In the genomic region with DNA sequence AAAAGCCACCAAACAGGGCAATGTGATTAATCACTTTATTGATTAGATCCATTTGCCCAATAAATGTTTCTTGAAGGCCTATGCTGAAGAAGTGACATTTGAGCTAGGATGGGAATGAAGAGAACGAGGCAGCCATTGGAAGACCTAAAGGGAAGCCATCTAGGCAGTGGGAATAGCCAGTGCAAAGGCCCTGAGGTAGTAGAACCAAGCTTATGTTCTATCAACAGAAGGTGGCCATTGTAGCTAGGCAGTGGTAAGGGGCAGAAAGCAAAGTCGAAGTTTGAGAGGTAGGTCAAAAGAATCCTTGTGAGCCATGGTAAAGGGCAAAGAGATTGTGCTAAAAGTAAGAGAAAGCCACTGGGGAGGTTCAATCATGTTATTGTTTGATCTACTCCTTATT, we compare ENCODE assay signal across 22 cellular contexts.
DNase-seq lines count a peak whose midpoint lies in the region; ATAC-seq, FAIRE-seq and TF ChIP-seq lines count a peak whose summit lies in the region.
"Had no signal": no experiment of that assay in that cellular context is flagged by ENCODE, and none has a peak within 500 bp of the region (broad histone marks: within the 10 kb centered on the region; RNA-seq: fewer than 3 reads in every experiment).

No MANE protein-coding gene starts in this region.

- H3K23me2 ChIP-seq in H1 (ENCODE audit: low read depth, low read length) = no peaks in the 10 kb centered on the region

- H3K36me3 ChIP-seq in HEK293 (ENCODE audit: control insufficient read depth in 2 of 2, insufficient read depth in 1 of 2, low read length in 2 of 2) = peaks cover 6 to 24% of the 10 kb centered on the region in 2 experiments; a peak in 2 of 3 replicates
- peaks cover 1% of the 10 kb centered on the region; the same call in 1 of the 2 replicates for H3K36me3 ChIP-seq in IMR-90 (ENCODE audit: control insufficient read depth, insufficient read depth, low read length)
- peaks cover 0 to 21% (median 10%) of the 10 kb centered on the region in 4 experiments; a peak in 6 of 8 replicates for H3K36me3 ChIP-seq in H1 (ENCODE audit: control insufficient read depth in 2 of 4, insufficient read depth in 4 of 4, low read length in 3 of 4)
- H3K36me3 ChIP-seq in mesenchymal stem cell (ENCODE audit: control insufficient read depth in 1 of 2, insufficient read depth in 2 of 2, low read depth in 1 of 2, low read length in 2 of 2) = peaks cover 5 to 6% of the 10 kb centered on the region in 2 experiments
- H3K36me3 ChIP-seq: BE2C had no signal

- dilution Hi-C loops in IMR-90 (cut with HindIII; ENCODE audit: low sequenced_read_pairs, unreplicated experiment) = no loop called here

- no peak overlapping the region for H3K4ac ChIP-seq in IMR-90 (ENCODE audit: low read depth, low read length)
- H3K4ac ChIP-seq in H1 (replicated peaks; ENCODE audit: insufficient read length, low read depth, low read length) = no peak overlapping the region
- H3K4ac ChIP-seq in mesenchymal stem cell (ENCODE audit: low read depth in 1 of 2, low read length in 2 of 2) = no peak overlapping the region

- H4K91ac ChIP-seq in IMR-90 (ENCODE audit: insufficient read depth, low read depth, low read length) = no peak overlapping the region
- peak overlapping the region; percentile 52 for H4K91ac ChIP-seq in H1 (replicated peaks; ENCODE audit: insufficient read length, low read length)
- H4K91ac ChIP-seq in mesenchymal stem cell (ENCODE audit: low read length) = no peak overlapping the region

- H3K4me1 ChIP-seq in HEK293 (ENCODE audit: control insufficient read depth, insufficient read depth, low read length) (no peaks in the 10 kb centered on the region), IMR-90 (ENCODE audit: control insufficient read depth, insufficient read depth, low read length) (no peaks in the 10 kb centered on the region), H1 (replicated peaks in 1 of 4; ENCODE audit: control insufficient read depth in 3 of 4, insufficient read depth in 4 of 4, low read length in 3 of 4) (peaks cover 0 to 3% (median 1%) of the 10 kb centered on the region in 4 experiments; a peak in 2 of 7 replicates), mesenchymal stem cell (ENCODE audit: control insufficient read depth, insufficient read depth, low read depth, low read length) (no peaks in the 10 kb centered on the region)
- H3K4me1 ChIP-seq: BE2C, BLaER1 had no signal

- no peaks in the 10 kb centered on the region for H3K27me3 Mint-ChIP-seq in activated CD8-positive, alpha-beta memory T cell treated with anti-CD3 and anti-CD28 coated beads, Interleukin-2, amount 10 ng/mL, durations not matched to agents 7 days and 5 days
- H3K27me3 Mint-ChIP-seq: CD4-positive, alpha-beta memory T cell; CD4-positive, CD25-positive, alpha-beta regulatory T cell; CD8-positive, alpha-beta memory T cell had no signal

- H2BK12ac ChIP-seq in H1 (ENCODE audit: low read depth, low read length) (no peak overlapping the region), mesenchymal stem cell (ENCODE audit: low read length in 2 of 2) (no peak overlapping the region)

- WGBS in IMR-90 (ENCODE audit: extremely low coverage in 2 of 2, insufficient read length in 1 of 2), 2 experiments = no CpG with 5 or more reads among the region's 2 CpGs
- 98% methylated on average over 2 of the region's 2 CpGs; no CpG with 5 or more reads in 1 of the 2 experiments for WGBS in H1 (ENCODE audit: extremely low coverage in 1 of 2, insufficient coverage in 1 of 2, insufficient read length in 1 of 2, insufficient replicate concordance in 2 of 2, low coverage in 1 of 2, low lambda C conversion rate in 2 of 2, missing lambda C conversion rate in 1 of 2), 2 experiments
- 96% methylated on average over 1 of the region's 2 CpGs for WGBS in mesenchymal stem cell

- no peak for ATAC-seq in IMR-90 (ENCODE audit: low read depth)
- no peak for ATAC-seq in activated CD8-positive, alpha-beta memory T cell treated with anti-CD3 and anti-CD28 coated beads, Interleukin-2, amount 10 ng/mL, durations not matched to agents 7 days and 5 days
- ATAC-seq in HG03342 (IDR thresholded peaks at IDR 0.05; ENCODE audit: unreplicated experiment) = no peak

- no peak overlapping the region for H3K56ac ChIP-seq in IMR-90 (ENCODE audit: extremely low read depth, insufficient read depth, low read length)
- no peak overlapping the region for H3K56ac ChIP-seq in H1 (replicated peaks; ENCODE audit: insufficient read length, low read depth, low read length)

- peaks cover 16% of the 10 kb centered on the region for H3K36me3 Mint-ChIP-seq in activated CD8-positive, alpha-beta memory T cell treated with anti-CD3 and anti-CD28 coated beads, Interleukin-2, amount 10 ng/mL, durations not matched to agents 7 days and 5 days

- intact Hi-C loops in IMR-90 (cut with micrococcal nuclease) = loop anchor here (5.0 kb wide), 1 partner anchor 42 kb away; no protein-coding TSS in a partner anchor

- in situ Hi-C loops in IMR-90 (cut with MboI; ENCODE audit: low sequenced_read_pairs) = loop anchor here (10.0 kb wide), 1 partner anchor 535 kb away; a partner anchor contains a TSS

- FAIRE-seq in H1 (lab: Jason Lieb, UNC) = no peak
- FAIRE-seq: G401.6, GM12891, GM19239 had no signal

- no peaks in the 10 kb centered on the region; the same call in 1 of the 2 replicates for H3K9me1 ChIP-seq in IMR-90 (ENCODE audit: insufficient read depth, low read length)

- no TSS peak for BruUV-seq in IMR-90 (replicated peaks; lab: Mats Ljungman, UMichigan)

- H4K8ac ChIP-seq in IMR-90 (ENCODE audit: low read depth in 2 of 2, low read length in 2 of 2) (no peak overlapping the region), H1 (ENCODE audit: extremely low read depth, insufficient read depth, low read length) (no peak overlapping the region), mesenchymal stem cell (ENCODE audit: low read length) (no peak overlapping the region)

- H4K20me1 ChIP-seq in IMR-90 (ENCODE audit: insufficient read depth, low read length) = no peaks in the 10 kb centered on the region
- H4K20me1 ChIP-seq in H1 (replicated peaks in 1 of 2; ENCODE audit: control insufficient read depth in 1 of 2, insufficient read depth in 2 of 2, low read length in 2 of 2) = no peaks in the 10 kb centered on the region
- H4K20me1 ChIP-seq: BLaER1 had no signal

- H3K18ac ChIP-seq in IMR-90 (ENCODE audit: low read depth, low read length) (no peak overlapping the region), H1 (ENCODE audit: extremely low read depth, low read length) (no peak overlapping the region), mesenchymal stem cell (ENCODE audit: low read depth in 1 of 2, low read length in 2 of 2) (no peak overlapping the region)

- no peak overlapping the region for H3K4me2 ChIP-seq in IMR-90 (ENCODE audit: low read depth, low read length)
- H3K4me2 ChIP-seq in H1 (ENCODE audit: insufficient read depth in 1 of 2, low read depth in 2 of 2, low read length in 2 of 2) = no peak overlapping the region
- H3K4me2 ChIP-seq in mesenchymal stem cell (ENCODE audit: low read length, poor library complexity, severe bottlenecking) = no peak overlapping the region
- H3K4me2 ChIP-seq: BLaER1 had no signal

- no peak overlapping the region for H2AFZ ChIP-seq in IMR-90 (replicated peaks; ENCODE audit: low read length, poor library complexity)
- H2AFZ ChIP-seq in H1 (ENCODE audit: low read length) = no peak overlapping the region
- H2AFZ ChIP-seq in mesenchymal stem cell (ENCODE audit: low read depth, low read length) = no peak overlapping the region

- H3K79me2 ChIP-seq in H1 (ENCODE audit: control insufficient read depth in 1 of 2, insufficient read depth in 2 of 2, low read length in 2 of 2) = no peaks in the 10 kb centered on the region

- H2AK5ac ChIP-seq in IMR-90 (ENCODE audit: low read depth, low read length) (no peak overlapping the region), H1 (ENCODE audit: low read depth, low read length) (no peak overlapping the region), mesenchymal stem cell (ENCODE audit: low read length, severe bottlenecking) (no peak overlapping the region)

- H2BK120ac ChIP-seq in IMR-90 (ENCODE audit: low read depth, low read length) (no peak overlapping the region), H1 (replicated peaks; ENCODE audit: low read depth, low read length) (no peak overlapping the region), mesenchymal stem cell (ENCODE audit: low read depth, low read length) (no peak overlapping the region)

- H3K27ac Mint-ChIP-seq in activated CD8-positive, alpha-beta memory T cell treated with anti-CD3 and anti-CD28 coated beads, Interleukin-2, amount 10 ng/mL, durations not matched to agents 7 days and 5 days = no peak overlapping the region
- H3K27ac Mint-ChIP-seq: CD14-positive monocyte; CD4-positive, alpha-beta memory T cell; CD4-positive, CD25-positive, alpha-beta regulatory T cell; CD8-positive, alpha-beta memory T cell had no signal

- H2BK20ac ChIP-seq in IMR-90 (ENCODE audit: low read depth, low read length) = no peak overlapping the region
- no peak overlapping the region for H2BK20ac ChIP-seq in H1 (ENCODE audit: low read length)

- H3K9ac ChIP-seq in IMR-90 (ENCODE audit: low read depth, low read length) (no peak overlapping the region), H1 (replicated peaks in 1 of 4; ENCODE audit: extremely low read depth in 1 of 4, low read depth in 3 of 4, low read length in 3 of 4) (no peak overlapping the region), mesenchymal stem cell (ENCODE audit: low read length) (peak overlapping the region; percentile 12)
- H3K9ac ChIP-seq: BLaER1 had no signal

- CTCF ChIA-PET in HEK293 (lab: Yijun Ruan, JAX) = no interaction called here
- CTCF ChIA-PET in IMR-90 (lab: Yijun Ruan, JAX) = no interaction called here
- CTCF ChIA-PET in H1 (lab: Charles Lee; ENCODE audit: partially characterized antibody) = interaction anchor here (0.7 to 1.2 kb wide), 2 partner anchors 46 to 108 kb away, joined by 3 read pairs; no protein-coding TSS in a partner anchor
- CTCF ChIA-PET in activated CD8-positive, alpha-beta memory T cell treated with anti-CD3 and anti-CD28 coated beads, Interleukin-2, amount 10 ng/mL, durations not matched to agents 7 days and 5 days (lab: Charles Lee) = no interaction called here

- H3K23ac ChIP-seq in IMR-90 (ENCODE audit: low read depth, low read length) (no peak overlapping the region), H1 (ENCODE audit: insufficient read length) (no peak overlapping the region), mesenchymal stem cell (ENCODE audit: low read length in 2 of 2) (no peak overlapping the region)

- H3K9me3 Mint-ChIP-seq in activated CD8-positive, alpha-beta memory T cell treated with anti-CD3 and anti-CD28 coated beads, Interleukin-2, amount 10 ng/mL, durations not matched to agents 7 days and 5 days (ENCODE audit: low read depth) = no peaks in the 10 kb centered on the region
- H3K9me3 Mint-ChIP-seq: CD14-positive monocyte had no signal

- H3K79me1 ChIP-seq in IMR-90 (ENCODE audit: low read depth in 1 of 2, low read length in 2 of 2) = no peaks in the 10 kb centered on the region
- H3K79me1 ChIP-seq in H1 (ENCODE audit: low read depth, low read length) = no peaks in the 10 kb centered on the region; the same call in 1 of the 2 replicates
- H3K79me1 ChIP-seq in mesenchymal stem cell (replicated peaks; ENCODE audit: low read length, poor library complexity, severe bottlenecking) = no peaks in the 10 kb centered on the region

- H3K4me1 Mint-ChIP-seq in activated CD8-positive, alpha-beta memory T cell treated with anti-CD3 and anti-CD28 coated beads, Interleukin-2, amount 10 ng/mL, durations not matched to agents 7 days and 5 days = no peaks in the 10 kb centered on the region
- H3K4me1 Mint-ChIP-seq: CD14-positive monocyte; CD8-positive, alpha-beta memory T cell had no signal

- H3K9me3 ChIP-seq in HEK293 (ENCODE audit: control insufficient read depth, insufficient read depth, low read depth, low read length) (no peaks in the 10 kb centered on the region), IMR-90 (ENCODE audit: control insufficient read depth, insufficient read depth, low read length) (no peaks in the 10 kb centered on the region), H1 (ENCODE audit: insufficient read depth in 2 of 2, low read depth in 1 of 2, low read length in 1 of 2) (no peaks in the 10 kb centered on the region), mesenchymal stem cell (ENCODE audit: control insufficient read depth, low read length) (no peaks in the 10 kb centered on the region)
- H3K9me3 ChIP-seq: BE2C, BLaER1 had no signal

- no peak overlapping the region for H3K4me3 ChIP-seq in HEK293 (ENCODE audit: low read depth, low read length)
- no peak overlapping the region for H3K4me3 ChIP-seq in IMR-90 (ENCODE audit: insufficient read depth, low read depth, low read length)
- H3K4me3 ChIP-seq in H1 (ENCODE audit: extremely low read depth in 1 of 4, insufficient read depth in 2 of 4, low read depth in 3 of 4, low read length in 4 of 4) = no peak overlapping the region
- H3K4me3 ChIP-seq in mesenchymal stem cell (ENCODE audit: insufficient read depth in 1 of 2, low read depth in 1 of 2, low read length in 2 of 2) = no peak overlapping the region
- H3K4me3 ChIP-seq: BLaER1 had no signal

- no peak overlapping the region for H3K4me3 Mint-ChIP-seq in activated CD8-positive, alpha-beta memory T cell treated with anti-CD3 and anti-CD28 coated beads, Interleukin-2, amount 10 ng/mL, durations not matched to agents 7 days and 5 days
- H3K4me3 Mint-ChIP-seq: CD14-positive monocyte; CD4-positive, alpha-beta memory T cell; CD4-positive, CD25-positive, alpha-beta regulatory T cell; CD8-positive, alpha-beta memory T cell had no signal

- H2AK9ac ChIP-seq in IMR-90 (replicated peaks; ENCODE audit: low read depth, low read length, poor library complexity) = no peak overlapping the region

- H4K5ac ChIP-seq in IMR-90 (ENCODE audit: low read depth, low read length) = no peak overlapping the region
- no peak overlapping the region for H4K5ac ChIP-seq in H1 (ENCODE audit: insufficient read length, low read depth, low read length)

- TF ChIP-seq EP300 in H1 (IDR thresholded peaks at IDR 0.05; ENCODE audit: borderline replicate concordance in 1 of 2, low read depth in 2 of 2, low read length in 2 of 2) = no peak

- TF ChIP-seq RAD21 in IMR-90 (IDR thresholded peaks at IDR 0.05; ENCODE audit: low read length) = no peak
- no peak for TF ChIP-seq RAD21 in H1 (IDR thresholded peaks at IDR 0.05 in 1 of 2, conservative IDR thresholded peaks at IDR 0.05 in 1 of 2; ENCODE audit: low read depth in 2 of 2, low read length in 2 of 2)

- no peak overlapping the region for H2BK15ac ChIP-seq in IMR-90 (ENCODE audit: low read depth, low read length)
- H2BK15ac ChIP-seq in H1 (ENCODE audit: low read length) = no peak overlapping the region
- no peak overlapping the region for H2BK15ac ChIP-seq in mesenchymal stem cell (ENCODE audit: low read depth, poor library complexity, severe bottlenecking)

- POLR2A ChIA-PET in HEK293 (lab: Yijun Ruan, JAX) (no interaction called here), IMR-90 (lab: Charles Lee; ENCODE audit: unreplicated experiment) (no interaction called here), H1 (lab: Charles Lee; ENCODE audit: partially characterized antibody) (no interaction called here)

- no peak for DNase-seq in IMR-90
- DNase-seq in H1 (ENCODE audit: low read depth in 1 of 2, low spot score in 2 of 2) = no peak
- no peak for DNase-seq in mesenchymal stem cell
- no peak for DNase-seq in NCI-H748 (lab: John Stamatoyannopoulos, UW; ENCODE audit: unreplicated experiment)
- DNase-seq in activated CD8-positive, alpha-beta memory T cell treated with anti-CD3 and anti-CD28 coated beads, Interleukin-2, amount 10 ng/mL, durations not matched to agents 7 days and 5 days = no peak
- DNase-seq: 8988T; ACHN; BE2C; C1 segment of cervical spinal cord; CD4-positive, alpha-beta memory T cell; CD4-positive, CD25-positive, alpha-beta regulatory T cell; CD8-positive, alpha-beta memory T cell; COR-L47; DMS79 treated with DMSO at 0.1 percent for 48 hours; GF-D8 had no signal

- TF ChIP-seq POLR2A in IMR-90 (IDR thresholded peaks at IDR 0.05; ENCODE audit: low read depth, low read length) = no peak
- TF ChIP-seq POLR2A in H1 (IDR thresholded peaks at IDR 0.05; ENCODE audit: control extremely low read depth in 1 of 2, low read depth in 2 of 2, low read length in 2 of 2) = no peak

- H2BK5ac ChIP-seq in IMR-90 (ENCODE audit: low read depth, low read length, poor library complexity, severe bottlenecking) (no peak overlapping the region), H1 (ENCODE audit: low read depth, low read length) (no peak overlapping the region), mesenchymal stem cell (ENCODE audit: low read depth, low read length, poor library complexity, severe bottlenecking) (no peak overlapping the region)

- H3K27ac ChIP-seq in HEK293 (ENCODE audit: extremely low read depth, low read depth, low read length) = no peak overlapping the region
- H3K27ac ChIP-seq in IMR-90 (ENCODE audit: insufficient read depth, low read length) = no peak overlapping the region
- no peak overlapping the region for H3K27ac ChIP-seq in H1 (ENCODE audit: low read depth, low read length)
- no peak overlapping the region for H3K27ac ChIP-seq in mesenchymal stem cell (ENCODE audit: low read length, poor library complexity, severe bottlenecking)
- H3K27ac ChIP-seq: BLaER1 had no signal

- 0 out of 2 replicates have a peak overlapping the region, but pooled peaks have one; percentile 67 for H3K14ac ChIP-seq in IMR-90 (replicated peaks; ENCODE audit: low read depth, low read length)
- H3K14ac ChIP-seq in H1 (ENCODE audit: insufficient read length) = no peak overlapping the region
- H3K14ac ChIP-seq in mesenchymal stem cell (ENCODE audit: low read length in 2 of 2) = no peak overlapping the region

- TF ChIP-seq CTCF in HEK293 (tag by site-specific recombination; IDR thresholded peaks at IDR 0.05) (no peak), IMR-90 (conservative IDR thresholded peaks at IDR 0.05; ENCODE audit: low read depth, low read length) (no peak), H1 (IDR thresholded peaks at IDR 0.05; ENCODE audit: control extremely low read depth in 1 of 3, insufficient read depth in 1 of 3, low read depth in 1 of 3, low read length in 3 of 3) (no peak)

- no peaks in the 10 kb centered on the region for H3K27me3 ChIP-seq in IMR-90 (ENCODE audit: control insufficient read depth, insufficient read depth, low read length)
- peaks cover 0 to 1% (median 0%) of the 10 kb centered on the region in 4 experiments; a peak in 1 of 7 replicates for H3K27me3 ChIP-seq in H1 (replicated peaks in 1 of 4; ENCODE audit: control insufficient read depth in 3 of 4, extremely low read depth in 1 of 4, insufficient read depth in 3 of 4, low read length in 3 of 4)
- no peaks in the 10 kb centered on the region for H3K27me3 ChIP-seq in mesenchymal stem cell (ENCODE audit: control insufficient read depth in 1 of 2, insufficient read depth in 1 of 2, low read length in 2 of 2)
- H3K27me3 ChIP-seq: BE2C, BLaER1 had no signal
